In genomic region chr1:8011923-8012858, GRCh38 we compare ENCODE assay signal across 27 cellular contexts. TPM values are rescaled to one million over a fixed set of nuclear protein-coding genes. Genes with fewer than 3 reads are reported as not detected.
A peak's percentile ranks its signal among the peaks of the same experiment; 100 is the strongest.
DNase-seq lines count a peak whose midpoint lies in the region; ATAC-seq, FAIRE-seq and TF ChIP-seq lines count a peak whose summit lies in the region.
"Had no signal": no experiment of that assay in that cellular context is flagged by ENCODE, and none has a peak within 500 bp of the region (broad histone marks: within the 10 kb centered on the region; RNA-seq: fewer than 3 reads in every experiment).

No MANE protein-coding gene starts in this region.

- DNase-seq in HT-29 (ENCODE audit: low spot score), result peak; percentile 22
- peak; percentile 20 for DNase-seq in astrocyte of the spinal cord (ENCODE audit: low read depth, low spot score)
- no peak for DNase-seq in HepG2 (ENCODE audit: low spot score)
- no peak for DNase-seq in type B pancreatic cell (ENCODE audit: extremely low spot score, unreplicated experiment)
- no peak for DNase-seq in activated CD8-positive, alpha-beta memory T cell treated with anti-CD3 and anti-CD28 coated beads for 24 hours
- DNase-seq: activated CD4-positive, CD25-positive, alpha-beta regulatory T cell treated with anti-CD3 and anti-CD28 coated beads, Interleukin-2, amount 50 U/mL, for 72 hours; activated CD8-positive, alpha-beta T cell treated with anti-CD3 and anti-CD28 coated beads for 36 hours; activated effector memory CD4-positive, alpha-beta T cell treated with anti-CD3 and anti-CD28 coated beads, Interleukin-2, amount 50 U/mL, for 16 hours; activated naive CD8-positive, alpha-beta T cell treated with anti-CD3 and anti-CD28 coated beads for 36 hours; cerebellar nuclear complex; foreskin fibroblast; heart right ventricle; NCI-H1092 treated with DMSO at 0.1 percent for 48 hours; NCI-H1930; NCI-H345; NCI-H748 treated with DMSO at 0.1 percent for 48 hours; right cardiac atrium; spleen; stimulated activated CD4-positive, alpha-beta T cell treated with anti-CD3 and anti-CD28 coated beads, Interleukin-2, amount 100 ng/mL, for 48 hours had no signal

- no peak for TF ChIP-seq CTCF in astrocyte of the spinal cord (IDR thresholded peaks at IDR 0.05; ENCODE audit: low read depth, low read length)
- TF ChIP-seq CTCF in HepG2 (CRISPR knock-in tag; IDR thresholded peaks at IDR 0.05), result no peak
- no peak for TF ChIP-seq CTCF in type B pancreatic cell (conservative IDR thresholded peaks at IDR 0.05)

- peaks cover 87% of the 10 kb centered on the region for H4K20me1 ChIP-seq in HepG2 (ENCODE audit: insufficient read depth, low read length)

- H3K4me3 ChIP-seq in astrocyte of the spinal cord (ENCODE audit: low read depth, low read length) (no peak overlapping the region), HepG2 (replicated peaks in 1 of 3; ENCODE audit: insufficient read depth in 1 of 3, low read depth in 2 of 3, low read length in 3 of 3) (no peak overlapping the region)
- H3K4me3 ChIP-seq: GM12878, heart right ventricle, neural progenitor cell, SK-N-MC, spleen had no signal

- no peaks in the 10 kb centered on the region for H3K9me3 Mint-ChIP-seq in type B pancreatic cell
- H3K9me3 Mint-ChIP-seq: activated CD8-positive, alpha-beta T cell treated with anti-CD3 and anti-CD28 coated beads for 36 hours; activated naive CD8-positive, alpha-beta T cell treated with anti-CD3 and anti-CD28 coated beads for 36 hours; CD14-positive monocyte; IgD-negative memory B cell; neural progenitor cell had no signal

- WGBS in HepG2 (ENCODE audit: low lambda C conversion rate), result 92% methylated on average over 7 of the region's 7 CpGs

- CTCF ChIA-PET in HepG2 (lab: Yijun Ruan, JAX; ENCODE audit: low intra/inter-chr PET ratio, low total read pairs), result no interaction called here

- intact Hi-C loops in HepG2 (cut with micrococcal nuclease; ENCODE audit: unreplicated experiment), result no loop called here

- H3K4me2 ChIP-seq in HepG2 (ENCODE audit: low read depth, low read length), result no peak overlapping the region
- H3K4me2 ChIP-seq: neural progenitor cell had no signal

- POLR2A ChIA-PET in HepG2 (lab: Yijun Ruan, JAX), result interaction anchor here (1.1 to 1.2 kb wide), 2 partner anchors 15 to 139 kb away, joined by 3 to 9 read pairs; partner anchors contain the start of gene ERRFI1

- H3K4me1 ChIP-seq in HepG2 (ENCODE audit: insufficient read depth, low read length), result peaks cover 51% of the 10 kb centered on the region

- no peaks in the 10 kb centered on the region for H3K27me3 ChIP-seq in HepG2 (ENCODE audit: control insufficient read depth in 1 of 2, insufficient read depth in 2 of 2, low read length in 2 of 2)
- H3K27me3 ChIP-seq: neural progenitor cell had no signal

- no peak overlapping the region for H3K27ac ChIP-seq in HepG2 (ENCODE audit: extremely low read length, insufficient read depth, low read length)
- H3K27ac ChIP-seq: heart right ventricle, neural progenitor cell, parathyroid adenoma, SK-N-MC, spleen had no signal

- TSS peak; percentile 27 for BruUV-seq in HepG2 (replicated peaks; lab: Mats Ljungman, UMichigan)

- H3K79me2 ChIP-seq in HepG2 (ENCODE audit: insufficient read depth, low read length), result peaks cover 42% of the 10 kb centered on the region

- TF ChIP-seq RAD21 in HepG2 (CRISPR knock-in tag; IDR thresholded peaks at IDR 0.05), result no peak

- H3K4me3 Mint-ChIP-seq in type B pancreatic cell, result no peak overlapping the region
- H3K4me3 Mint-ChIP-seq: activated CD8-positive, alpha-beta T cell treated with anti-CD3 and anti-CD28 coated beads for 36 hours; activated naive CD8-positive, alpha-beta T cell treated with anti-CD3 and anti-CD28 coated beads for 36 hours; CD14-positive monocyte; IgD-negative memory B cell; neural progenitor cell had no signal

- H3K36me3 Mint-ChIP-seq in type B pancreatic cell, result peaks cover 30% of the 10 kb centered on the region
- H3K36me3 Mint-ChIP-seq: activated naive CD8-positive, alpha-beta T cell treated with anti-CD3 and anti-CD28 coated beads for 36 hours; CD14-positive monocyte had no signal

- in situ Hi-C loops in astrocyte of the spinal cord (cut with HindIII; ENCODE audit: low sequenced_read_pairs) (loop anchor here (25.0 kb wide), 1 partner anchor 300 kb away; the partner anchor contains the start of gene SLC45A1), HepG2 (cut with HindIII; ENCODE audit: extremely low pct_ligation_motif_present, low pct_unique_long_range_greater_than_20kb) (loop anchor here (10.0 kb wide), 1 partner anchor 303 kb away; the partner anchor contains the start of gene SLC45A1)

- TF ChIP-seq EP300 in HepG2 (IDR thresholded peaks at IDR 0.05; ENCODE audit: low read depth in 2 of 2, low read length in 2 of 2), result no peak
- TF ChIP-seq EP300 in HepG2 (CRISPR knock-in tag; IDR thresholded peaks at IDR 0.05; ENCODE audit: borderline replicate concordance), result no peak

- no peaks in the 10 kb centered on the region for H3K9me3 ChIP-seq in HepG2 (ENCODE audit: low read length)
- H3K9me3 ChIP-seq: heart right ventricle, spleen had no signal

- peak overlapping the region; percentile 63 for H3K27ac Mint-ChIP-seq in type B pancreatic cell
- H3K27ac Mint-ChIP-seq: activated CD8-positive, alpha-beta T cell treated with anti-CD3 and anti-CD28 coated beads for 36 hours; activated naive CD8-positive, alpha-beta T cell treated with anti-CD3 and anti-CD28 coated beads for 36 hours; CD14-positive monocyte; IgD-negative memory B cell; neural progenitor cell had no signal

- FAIRE-seq in HepG2 (lab: Jason Lieb, UNC), result no peak
- FAIRE-seq: GM12878 had no signal

- ATAC-seq in HepG2 (no peak), HG03432 (IDR thresholded peaks at IDR 0.05; ENCODE audit: unreplicated experiment) (no peak), HG03095 (IDR thresholded peaks at IDR 0.05; ENCODE audit: unreplicated experiment) (no peak)
- ATAC-seq: activated CD8-positive, alpha-beta T cell treated with anti-CD3 and anti-CD28 coated beads for 36 hours; GM12878; heart right ventricle; right cardiac atrium had no signal

- H3K4me1 Mint-ChIP-seq in type B pancreatic cell (ENCODE audit: unreplicated experiment), result peaks cover 31% of the 10 kb centered on the region

- no peak overlapping the region for H2AFZ ChIP-seq in HepG2 (ENCODE audit: low read length)
- H2AFZ ChIP-seq: neural progenitor cell, parathyroid adenoma had no signal

- H3K9ac ChIP-seq in HepG2 (ENCODE audit: insufficient read depth, low read depth, low read length), result no peak overlapping the region
- H3K9ac ChIP-seq: neural progenitor cell, parathyroid adenoma had no signal

- no peaks in the 10 kb centered on the region for H3K27me3 Mint-ChIP-seq in type B pancreatic cell

- TF ChIP-seq POLR2A in HepG2 (IDR thresholded peaks at IDR 0.05; ENCODE audit: insufficient read depth in 1 of 2, low read depth in 2 of 2, low read length in 2 of 2), result peak in 1 of 2 experiments; percentile 33; a peak in 2 of 4 replicates

- H3K36me3 ChIP-seq in HepG2 (replicated peaks in 1 of 2; ENCODE audit: control insufficient read depth in 1 of 2, insufficient read depth in 2 of 2, low read length in 2 of 2), result peaks cover 28 to 42% of the 10 kb centered on the region in 2 experiments

RNA-seq across cellular contexts. Expression of gene ERRFI1, which starts 13.9 kb away (rescaled TPM):
- 76.1 and 76.5 TPM in 2 replicates for total RNA-seq in HT-29 (2014; rRNA removed; shearing (Covaris generic))
- total RNA-seq in HepG2 (2016; rRNA removed; fragmentation: Illumina TruSeq; extraction: Trizol) (84.4 and 99.5 TPM in 2 replicates), type B pancreatic cell (ENCODE audit: low replicate concordance) (83.3 and 104 TPM in 2 replicates)
- total RNA-seq in HepG2 (2016; cell fraction: cytosol; rRNA removed; fragmentation: Illumina TruSeq; extraction: Trizol; ENCODE audit: low read depth), result 16.2 and 17.9 TPM in 2 replicates
- total RNA-seq in HepG2 (2016; cell fraction: insoluble cytoplasmic fraction; rRNA removed; fragmentation: Illumina TruSeq; extraction: Trizol), result 83.4 and 92.6 TPM in 2 replicates
- total RNA-seq in HepG2 (2016; cell fraction: membrane; rRNA removed; fragmentation: Illumina TruSeq; extraction: Trizol), result 72.5 and 74.8 TPM in 2 replicates
- total RNA-seq in HepG2 (2016; cell fraction: nucleus; rRNA removed; fragmentation: Illumina TruSeq; extraction: Trizol), result 61.8 and 73.3 TPM in 2 replicates
- polyA plus RNA-seq in HepG2 (2011; rRNA removed), result 634 and 753 TPM in 2 replicates
- polyA plus RNA-seq in HepG2 (2011; cell fraction: cytosol; rRNA removed), result 492 and 608 TPM in 2 replicates
- polyA plus RNA-seq in HepG2 (2011; cell fraction: nucleus; rRNA removed), result 300 and 467 TPM in 2 replicates
- polyA plus RNA-seq in HepG2 (2012), result 335 and 494 TPM in 2 replicates
- 8.7 and 10.5 TPM in 2 replicates for polyA plus RNA-seq in HepG2 (2016; cell fraction: cytosol; fragmentation: Illumina TruSeq; extraction: Trizol; ENCODE audit: low read depth)
- polyA plus RNA-seq in HepG2 (2016; cell fraction: insoluble cytoplasmic fraction; fragmentation: Illumina TruSeq; extraction: Trizol; ENCODE audit: low read depth), result 102 and 107 TPM in 2 replicates
- 41.9 and 45.1 TPM in 2 replicates for polyA plus RNA-seq in HepG2 (2016; cell fraction: membrane; fragmentation: Illumina TruSeq; extraction: Trizol; ENCODE audit: low read depth)
- 110 and 117 TPM in 2 replicates for polyA plus RNA-seq in HepG2 (2016; cell fraction: nucleus; fragmentation: Illumina TruSeq; extraction: Trizol; ENCODE audit: insufficient read depth, low read depth)
- polyA minus RNA-seq in HepG2 (2011; rRNA and poly(A)+ RNA removed; ENCODE audit: low replicate concordance), result 6.9 and 217 TPM in 2 replicates
- polyA minus RNA-seq in HepG2 (2011; cell fraction: cytosol; rRNA and poly(A)+ RNA removed), result 288 and 291 TPM in 2 replicates
- 228 and 458 TPM in 2 replicates for polyA minus RNA-seq in HepG2 (2011; cell fraction: nucleus; rRNA and poly(A)+ RNA removed)

RNA-seq across cellular contexts. Expression of gene PARK7, which starts 50.7 kb away (rescaled TPM):
- 189 and 198 TPM in 2 replicates for total RNA-seq in HT-29 (2014; rRNA removed; shearing (Covaris generic))
- total RNA-seq in HepG2 (2016; rRNA removed; fragmentation: Illumina TruSeq; extraction: Trizol), result 296 and 409 TPM in 2 replicates
- 134 and 137 TPM in 2 replicates for total RNA-seq in HepG2 (2016; cell fraction: cytosol; rRNA removed; fragmentation: Illumina TruSeq; extraction: Trizol; ENCODE audit: low read depth)
- 293 and 390 TPM in 2 replicates for total RNA-seq in HepG2 (2016; cell fraction: insoluble cytoplasmic fraction; rRNA removed; fragmentation: Illumina TruSeq; extraction: Trizol)
- total RNA-seq in HepG2 (2016; cell fraction: membrane; rRNA removed; fragmentation: Illumina TruSeq; extraction: Trizol), result 183 and 197 TPM in 2 replicates
- 97.3 and 108 TPM in 2 replicates for total RNA-seq in HepG2 (2016; cell fraction: nucleus; rRNA removed; fragmentation: Illumina TruSeq; extraction: Trizol)
- 160 and 212 TPM in 2 replicates for polyA plus RNA-seq in HepG2 (2011; rRNA removed)
- 157 and 186 TPM in 2 replicates for polyA plus RNA-seq in HepG2 (2011; cell fraction: cytosol; rRNA removed)
- 39.0 and 44.4 TPM in 2 replicates for polyA plus RNA-seq in HepG2 (2011; cell fraction: nucleus; rRNA removed)
- 232 and 305 TPM in 2 replicates for polyA plus RNA-seq in HepG2 (2012)
- polyA plus RNA-seq in HepG2 (2016; cell fraction: cytosol; fragmentation: Illumina TruSeq; extraction: Trizol; ENCODE audit: low read depth), result 218 and 228 TPM in 2 replicates
- polyA plus RNA-seq in HepG2 (2016; cell fraction: insoluble cytoplasmic fraction; fragmentation: Illumina TruSeq; extraction: Trizol; ENCODE audit: low read depth), result 522 and 557 TPM in 2 replicates
- 199 and 221 TPM in 2 replicates for polyA plus RNA-seq in HepG2 (2016; cell fraction: membrane; fragmentation: Illumina TruSeq; extraction: Trizol; ENCODE audit: low read depth)
- polyA plus RNA-seq in HepG2 (2016; cell fraction: nucleus; fragmentation: Illumina TruSeq; extraction: Trizol; ENCODE audit: insufficient read depth, low read depth), result 223 and 234 TPM in 2 replicates
- polyA minus RNA-seq in HepG2 (2011; rRNA and poly(A)+ RNA removed; ENCODE audit: low replicate concordance), result 24.0 and 53.8 TPM in 2 replicates
- polyA minus RNA-seq in HepG2 (2011; cell fraction: cytosol; rRNA and poly(A)+ RNA removed), result 52.3 and 53.9 TPM in 2 replicates
- polyA minus RNA-seq in HepG2 (2011; cell fraction: nucleus; rRNA and poly(A)+ RNA removed), result 28.7 and 42.4 TPM in 2 replicates
- 206 and 279 TPM in 2 replicates for total RNA-seq in type B pancreatic cell (ENCODE audit: low replicate concordance)

Comparison
In these comparisons a context has a peak if more than half of its experiments do, and no peak if none do; other contexts are left out.
1. DNase-seq: peak in HT-29 (single experiment) and astrocyte of the spinal cord (single experiment); none in HepG2 (single experiment), type B pancreatic cell (single experiment) and activated CD8-positive, alpha-beta memory T cell treated with anti-CD3 and anti-CD28 coated beads for 24 hours (single experiment).